Comparison of ENCODE assay signal across 25 cellular contexts in the genomic region with DNA sequence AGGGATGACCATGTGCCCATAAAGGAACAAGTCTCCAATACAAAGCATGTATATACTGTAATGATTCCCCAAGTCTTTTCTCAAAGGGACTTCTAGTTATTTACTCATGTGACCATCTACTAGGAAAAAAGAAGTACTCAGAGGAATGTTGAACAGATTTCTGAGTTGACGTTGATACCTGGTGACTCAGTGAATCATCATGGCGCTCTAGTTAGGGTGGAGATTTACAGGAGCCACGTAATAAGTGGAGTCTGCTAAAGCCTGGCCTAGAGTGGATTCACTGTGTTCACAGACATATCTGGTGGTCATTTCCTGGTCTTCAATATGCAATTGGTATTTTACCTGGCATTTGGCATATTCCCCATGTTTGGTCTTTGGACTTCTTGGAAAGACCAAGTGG.
"Had no signal": no experiment of that assay in that cellular context is flagged by ENCODE, and none has a peak within 500 bp of the region (broad histone marks: within the 10 kb centered on the region; RNA-seq: fewer than 3 reads in every experiment).

No MANE protein-coding gene starts in this region.

- H3K36me3 ChIP-seq: left lung, lower lobe of right lung, ovary, right atrium auricular region, right lobe of liver, tibial nerve, uterus had no signal

- H3K36me3 Mint-ChIP-seq: naive thymus-derived CD4-positive, alpha-beta T cell; natural killer cell treated with Interleukin-12 subunit alpha and Interleukin-12 subunit beta and Interleukin-15 and Interleukin-18, amount 100 ng/mL, for 72 hours; stimulated activated effector memory CD8-positive, alpha-beta T cell treated with anti-CD3 and anti-CD28 coated beads, Interleukin-12 subunit alpha, Interleukin-12 subunit beta, amount 100 ng/mL, for 72 hours; type B pancreatic cell had no signal

- H3K9me3 Mint-ChIP-seq: stimulated activated effector memory CD8-positive, alpha-beta T cell treated with anti-CD3 and anti-CD28 coated beads, Interleukin-12 subunit alpha, Interleukin-12 subunit beta, amount 100 ng/mL, for 72 hours had no signal

- H2AFZ ChIP-seq: hepatocyte had no signal

- H3K4me2 ChIP-seq: hepatocyte had no signal

- ATAC-seq: left colon; left lung; mucosa of descending colon; naive thymus-derived CD4-positive, alpha-beta T cell; natural killer cell treated with Interleukin-12 subunit alpha and Interleukin-12 subunit beta and Interleukin-15 and Interleukin-18, amount 100 ng/mL, for 72 hours; right lobe of liver; stimulated activated effector memory CD8-positive, alpha-beta T cell treated with anti-CD3 and anti-CD28 coated beads, Interleukin-12 subunit alpha, Interleukin-12 subunit beta, amount 100 ng/mL, for 72 hours had no signal

- H3K27me3 Mint-ChIP-seq: naive thymus-derived CD4-positive, alpha-beta T cell; natural killer cell treated with Interleukin-12 subunit alpha and Interleukin-12 subunit beta and Interleukin-15 and Interleukin-18, amount 100 ng/mL, for 72 hours; progenitor cell of endocrine pancreas; stimulated activated naive CD8-positive, alpha-beta T cell treated with anti-CD3 and anti-CD28 coated beads, Interleukin-15, Interleukin-2, amounts not matched to agents 100 ng/mL and 50 ng/mL, for 24 hours had no signal

- DNase-seq: left colon; left lung; lower lobe of right lung; mammary epithelial cell; mesenchymal stem cell; mucosa of descending colon; naive thymus-derived CD4-positive, alpha-beta T cell; ovary; right lobe of liver; stimulated activated CD4-positive, alpha-beta T cell treated with anti-CD3 and anti-CD28 coated beads, Interleukin-12 subunit alpha, Interleukin-12 subunit beta, amount 100 ng/mL, for 4 hours; stimulated activated CD4-positive, alpha-beta T cell treated with anti-CD3 and anti-CD28 coated beads, Interleukin-15, amount 100 ng/mL, for 24 hours; stimulated activated CD4-positive, alpha-beta T cell treated with anti-CD3 and anti-CD28 coated beads, Interleukin-2, amount 100 ng/mL, for 24 hours; stimulated activated CD4-positive, alpha-beta T cell treated with anti-CD3 and anti-CD28 coated beads, Interleukin-4, amount 100 ng/mL, for 24 hours; stimulated activated naive CD4-positive, alpha-beta T cell; substantia nigra; uterus had no signal

- H3K4me3 Mint-ChIP-seq: naive thymus-derived CD4-positive, alpha-beta T cell; natural killer cell treated with Interleukin-12 subunit alpha and Interleukin-12 subunit beta and Interleukin-15 and Interleukin-18, amount 100 ng/mL, for 72 hours; stimulated activated effector memory CD8-positive, alpha-beta T cell treated with anti-CD3 and anti-CD28 coated beads, Interleukin-12 subunit alpha, Interleukin-12 subunit beta, amount 100 ng/mL, for 72 hours; stimulated activated naive CD8-positive, alpha-beta T cell treated with anti-CD3 and anti-CD28 coated beads, Interleukin-15, Interleukin-2, amounts not matched to agents 100 ng/mL and 50 ng/mL, for 24 hours; type B pancreatic cell had no signal

- H3K4me3 ChIP-seq: hepatocyte, left lung, lower lobe of right lung, mucosa of descending colon, ovary, right atrium auricular region, right lobe of liver, tibial nerve, uterus had no signal

- FAIRE-seq: keratinocyte had no signal

- H3K4me1 ChIP-seq: left lung, lower lobe of right lung, right atrium auricular region, right lobe of liver, tibial nerve, uterus had no signal

- H3K79me2 ChIP-seq: hepatocyte had no signal

- H3K27ac Mint-ChIP-seq: naive thymus-derived CD4-positive, alpha-beta T cell; natural killer cell treated with Interleukin-12 subunit alpha and Interleukin-12 subunit beta and Interleukin-15 and Interleukin-18, amount 100 ng/mL, for 72 hours; stimulated activated effector memory CD8-positive, alpha-beta T cell treated with anti-CD3 and anti-CD28 coated beads, Interleukin-12 subunit alpha, Interleukin-12 subunit beta, amount 100 ng/mL, for 72 hours; stimulated activated naive CD8-positive, alpha-beta T cell treated with anti-CD3 and anti-CD28 coated beads, Interleukin-15, Interleukin-2, amounts not matched to agents 100 ng/mL and 50 ng/mL, for 24 hours; type B pancreatic cell had no signal

- H3K27ac ChIP-seq: hepatocyte, left lung, lower lobe of right lung, ovary, right atrium auricular region, right lobe of liver, tibial nerve, uterus had no signal

- H3K9me3 ChIP-seq: left lung, lower lobe of right lung, mucosa of descending colon, ovary, right atrium auricular region, right lobe of liver, tibial nerve, uterus had no signal

- H3K4me1 Mint-ChIP-seq: stimulated activated effector memory CD8-positive, alpha-beta T cell treated with anti-CD3 and anti-CD28 coated beads, Interleukin-12 subunit alpha, Interleukin-12 subunit beta, amount 100 ng/mL, for 72 hours had no signal

- H3K27me3 ChIP-seq: hepatocyte, left lung, ovary, right atrium auricular region, right lobe of liver, tibial nerve, uterus had no signal
